Comparison of ENCODE assay signal across 9 cellular contexts in the genomic region with DNA sequence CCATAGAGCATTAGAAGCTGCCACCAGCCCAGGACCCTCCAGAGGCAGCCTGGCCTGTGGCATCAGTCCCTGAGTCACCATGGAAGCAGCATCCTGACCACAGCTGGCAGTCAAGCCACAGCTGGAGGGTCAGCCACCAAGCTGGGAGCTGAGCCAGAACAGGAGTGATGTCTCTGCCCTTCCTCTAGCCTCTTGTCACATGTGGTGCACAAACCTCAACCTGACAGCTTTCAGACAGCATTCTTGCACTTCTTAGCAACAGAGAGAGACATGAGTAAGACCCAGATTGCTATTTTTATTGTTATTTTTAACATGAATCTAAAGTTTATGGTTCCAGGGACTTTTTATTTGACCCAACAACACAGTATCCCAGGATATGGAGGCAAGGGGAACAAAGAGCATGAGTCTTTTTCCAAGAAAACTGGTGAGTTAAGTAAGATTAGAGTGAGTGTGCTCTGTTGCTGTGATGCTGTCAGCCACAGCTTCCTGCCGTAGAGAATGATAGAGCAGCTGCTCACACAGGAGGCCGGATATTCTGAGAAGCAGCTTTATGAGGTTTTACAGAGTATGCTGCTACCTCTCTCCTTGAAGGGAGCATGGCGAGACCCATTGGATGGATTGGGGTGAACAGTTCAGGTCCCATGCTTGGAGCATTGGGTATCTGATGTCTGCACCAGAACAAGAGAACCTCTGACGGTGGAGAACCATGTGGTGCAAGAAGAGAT. TPM values are rescaled to one million over a fixed set of nuclear protein-coding genes. Genes with fewer than 3 reads are reported as not detected.
DNase-seq lines count a peak whose midpoint lies in the region; ATAC-seq and TF ChIP-seq lines count a peak whose summit lies in the region.
"Had no signal": no experiment of that assay in that cellular context is flagged by ENCODE, and none has a peak within 500 bp of the region (broad histone marks: within the 10 kb centered on the region; RNA-seq: fewer than 3 reads in every experiment).

No MANE protein-coding gene starts in this region.

- H3K36me3 ChIP-seq in adipocyte (ENCODE audit: control insufficient read depth, insufficient read depth, low read length, severe bottlenecking) (no peaks in the 10 kb centered on the region), thyroid gland (no peaks in the 10 kb centered on the region)

- no peak overlapping the region for H3K27ac ChIP-seq in thyroid gland
- H3K27ac ChIP-seq: VCaP had no signal

- H3K4me1 ChIP-seq in adipocyte (ENCODE audit: control insufficient read depth, insufficient read depth, low read length) (peaks cover 5% of the 10 kb centered on the region), thyroid gland (no peaks in the 10 kb centered on the region)

- peak; percentile 92 for ATAC-seq in GM18520 (IDR thresholded peaks at IDR 0.05; ENCODE audit: unreplicated experiment)
- peak; percentile 89 for ATAC-seq in HG02678 (IDR thresholded peaks at IDR 0.05; ENCODE audit: unreplicated experiment)

- 68 to 73% methylated on average over 4 of the region's 4 CpGs for WGBS in thyroid gland, 2 donors

- POLR2A ChIA-PET in HEK293T (lab: Yijun Ruan, JAX), result no interaction called here

- no peak overlapping the region for H3K9ac ChIP-seq in adipocyte (ENCODE audit: low read length)

- no peak for TF ChIP-seq CTCF in thyroid gland (IDR thresholded peaks at IDR 0.05)

- DNase-seq in RPMI7951 (ENCODE audit: low read depth), result peak; percentile 39
- DNase-seq in adipocyte (ENCODE audit: low read depth), result peak; percentile 19
- peak; percentile 59 for DNase-seq in stimulated activated CD4-positive, alpha-beta T cell treated with anti-CD3 and anti-CD28 coated beads, Interleukin-4, amount 100 ng/mL, for 24 hours
- DNase-seq in HEK293T (ENCODE audit: extremely low spot score), result no peak
- DNase-seq in thyroid gland, result no peak
- DNase-seq in NCI-H2081 treated with DMSO at 0.1 percent for 48 hours (lab: John Stamatoyannopoulos, UW), result no peak

- H3K9me3 ChIP-seq in adipocyte (ENCODE audit: control insufficient read depth, low read length), result no peaks in the 10 kb centered on the region
- H3K9me3 ChIP-seq in thyroid gland, result no peaks in the 10 kb centered on the region

- no peaks in the 10 kb centered on the region for H3K27me3 ChIP-seq in adipocyte (replicated peaks; ENCODE audit: control insufficient read depth, insufficient read depth, low read length)
- H3K27me3 ChIP-seq in thyroid gland, result no peaks in the 10 kb centered on the region

- H3K4me3 ChIP-seq in adipocyte (ENCODE audit: low read length) (no peak overlapping the region), thyroid gland (replicated peaks in 1 of 3) (no peak overlapping the region)

- TF ChIP-seq POLR2A in thyroid gland (IDR thresholded peaks at IDR 0.05), result no peak

- CTCF ChIA-PET in HEK293T (lab: Yijun Ruan, JAX), result interaction anchor here (0.8 to 2.1 kb wide), 9 partner anchors 8 to 108 kb away, joined by 3 to 16 read pairs (median 5); a partner anchor contains a TSS

- intact Hi-C loops in thyroid gland (cut with DNase I), result loop anchor here (5.0 kb wide), 1 partner anchor 54 kb away; no protein-coding TSS in a partner anchor

TF ChIP-seq in HEK293T, 16 proteins besides CTCF, POLR2A, EP300 and RAD21:
- TF ChIP-seq BHLHE40 (IDR thresholded peaks at IDR 0.05; ENCODE audit: borderline replicate concordance) (no peak), LEF1 (IDR thresholded peaks at IDR 0.05; ENCODE audit: borderline replicate concordance) (no peak)
- TF ChIP-seq, protein P1, sequence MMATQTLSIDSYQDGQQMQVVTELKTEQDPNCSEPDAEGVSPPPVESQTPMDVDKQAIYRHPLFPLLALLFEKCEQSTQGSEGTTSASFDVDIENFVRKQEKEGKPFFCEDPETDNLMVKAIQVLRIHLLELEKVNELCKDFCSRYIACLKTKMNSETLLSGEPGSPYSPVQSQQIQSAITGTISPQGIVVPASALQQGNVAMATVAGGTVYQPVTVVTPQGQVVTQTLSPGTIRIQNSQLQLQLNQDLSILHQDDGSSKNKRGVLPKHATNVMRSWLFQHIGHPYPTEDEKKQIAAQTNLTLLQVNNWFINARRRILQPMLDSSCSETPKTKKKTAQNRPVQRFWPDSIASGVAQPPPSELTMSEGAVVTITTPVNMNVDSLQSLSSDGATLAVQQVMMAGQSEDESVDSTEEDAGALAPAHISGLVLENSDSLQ (IDR thresholded peaks at IDR 0.05), result no peak
TF ChIP-seq in HEK293T: peak in this region for 0.

RNA-seq across cellular contexts. Expression of a gene that starts 13.0 kb away (rescaled TPM):
- total RNA-seq in RPMI7951 (2014; rRNA removed; shearing (Covaris generic)), result 0.10 and 0.36 TPM in 2 replicates
- 10 to 100 TPM; 18.3 to 73.5 (median 34.6) TPM for total RNA-seq in thyroid gland

Comparison
In these comparisons a context has a peak if more than half of its experiments do, and no peak if none do; other contexts are left out.
1. DNase-seq: peak in RPMI7951 (single experiment), adipocyte (single experiment) and stimulated activated CD4-positive, alpha-beta T cell treated with anti-CD3 and anti-CD28 coated beads, Interleukin-4, amount 100 ng/mL, for 24 hours (single experiment); none in HEK293T (single experiment), thyroid gland (0 of 2) and NCI-H2081 treated with DMSO at 0.1 percent for 48 hours (single experiment).
2. RNA of a gene that starts 13.0 kb away (total RNA-seq): 18.3 to 73.5 TPM in thyroid gland; 0.10 to 0.36 TPM in RPMI7951; every median in the first group is over 10 times any median in the second.